Comparison of ENCODE assay signal across 22 cellular contexts in genomic region chr11:465896-466538, GRCh38. TPM values are rescaled to one million over a fixed set of nuclear protein-coding genes. Genes with fewer than 3 reads are reported as not detected.
DNase-seq lines count a peak whose midpoint lies in the region; ATAC-seq, FAIRE-seq and TF ChIP-seq lines count a peak whose summit lies in the region.
"Had no signal": no experiment of that assay in that cellular context is flagged by ENCODE, and none has a peak within 500 bp of the region (broad histone marks: within the 10 kb centered on the region; RNA-seq: fewer than 3 reads in every experiment).

No MANE protein-coding gene starts in this region.

- CTCF ChIA-PET in endothelial cell of umbilical vein (lab: Charles Lee): interaction anchor here (1.3 kb wide), 1 partner anchor 10 kb away, joined by 5 read pairs; no protein-coding TSS in a partner anchor
- CTCF ChIA-PET in CD4-positive, alpha-beta memory T cell (lab: Charles Lee; ENCODE audit: partially characterized antibody): no interaction called here

- no peaks in the 10 kb centered on the region for H3K36me3 Mint-ChIP-seq in T-helper 17 cell (ENCODE audit: low read depth)
- H3K36me3 Mint-ChIP-seq in CD4-positive, alpha-beta memory T cell: peaks cover 0 to 3% of the 10 kb centered on the region in 2 donors

- H4K20me1 ChIP-seq in endothelial cell of umbilical vein (replicated peaks; ENCODE audit: control insufficient read depth, extremely low read depth, insufficient read depth, low read length): no peaks in the 10 kb centered on the region

- intact Hi-C loops in right cardiac atrium (cut with DNase I) (no loop called here), Right ventricle myocardium superior (cut with DNase I) (no loop called here), endothelial cell of umbilical vein (cut with micrococcal nuclease) (no loop called here), upper lobe of right lung (cut with DNase I) (no loop called here)
- intact Hi-C loops in CD4-positive, alpha-beta memory T cell (cut with micrococcal nuclease): no loop called here

- no peaks in the 10 kb centered on the region for H3K27me3 ChIP-seq in right cardiac atrium (ENCODE audit: control insufficient read depth, insufficient read depth)
- H3K27me3 ChIP-seq in endothelial cell of umbilical vein (ENCODE audit: control insufficient read depth in 2 of 2, insufficient read depth in 2 of 2, low read length in 2 of 2): no peaks in the 10 kb centered on the region
- no peaks in the 10 kb centered on the region for H3K27me3 ChIP-seq in upper lobe of right lung
- H3K27me3 ChIP-seq in CD4-positive, alpha-beta memory T cell (ENCODE audit: insufficient read depth, low read length): no peaks in the 10 kb centered on the region
- H3K27me3 ChIP-seq: adrenal gland, esophagus muscularis mucosa, vagina had no signal

- TF ChIP-seq POLR2A in endothelial cell of umbilical vein (IDR thresholded peaks at IDR 0.05; ENCODE audit: low read depth, low read length): no peak

- peak in 2 of 3 donors; percentile 19 to 25 for DNase-seq in right cardiac atrium
- no peak for DNase-seq in Right ventricle myocardium superior
- peak; percentile 31 for DNase-seq in SKM-1 treated with dmso at 0.1 percent for 144 hours (lab: John Stamatoyannopoulos, UW; ENCODE audit: unreplicated experiment)
- DNase-seq in endothelial cell of umbilical vein (ENCODE audit: low read depth, low spot score): peak; percentile 26
- DNase-seq in upper lobe of right lung: no peak
- no peak for DNase-seq in T-helper 17 cell
- DNase-seq in CD4-positive, alpha-beta memory T cell: no peak
- no peak for DNase-seq in retina
- DNase-seq: activated CD8-positive, alpha-beta memory T cell treated with anti-CD3 and anti-CD28 coated beads, Interleukin-2, amount 10 ng/mL, durations not matched to agents 7 days and 5 days; activated gamma-delta T cell; adrenal gland; DMS 273 treated with DMSO at 0.1 percent for 48 hours; IMR-90; left ventricle myocardium inferior; MM.1S; NCI-H187 treated with DMSO at 0.1 percent for 48 hours; RPMI8226 had no signal

- H3K27ac ChIP-seq in right cardiac atrium (ENCODE audit: low read length) (no peak overlapping the region), endothelial cell of umbilical vein (ENCODE audit: insufficient read depth, low read depth, low read length) (no peak overlapping the region), upper lobe of right lung (peak overlapping the region; percentile 30)
- no peak overlapping the region for H3K27ac ChIP-seq in CD4-positive, alpha-beta memory T cell (ENCODE audit: low read depth, low read length)
- H3K27ac ChIP-seq: adrenal gland, esophagus muscularis mucosa, left ventricle myocardium inferior, vagina had no signal

- H3K9ac ChIP-seq in endothelial cell of umbilical vein (replicated peaks; ENCODE audit: extremely low read depth, insufficient read depth, low read length): no peak overlapping the region

- POLR2A ChIA-PET in endothelial cell of umbilical vein (lab: Charles Lee): interaction anchor here (0.7 kb wide), 1 partner anchor 32 kb away, joined by 4 read pairs; no protein-coding TSS in a partner anchor
- POLR2A ChIA-PET in CD4-positive, alpha-beta memory T cell (lab: Charles Lee; ENCODE audit: partially characterized antibody): interaction anchor here (1.0 to 1.8 kb wide), 3 partner anchors 8 to 15 kb away, joined by 3 to 6 read pairs (median 3); no protein-coding TSS in a partner anchor

- FAIRE-seq in endothelial cell of umbilical vein (lab: Jason Lieb, UNC): no peak

- WGBS in right cardiac atrium: 84% methylated on average over 10 of the region's 10 CpGs

- ATAC-seq in right cardiac atrium: no peak
- ATAC-seq in Right ventricle myocardium superior (ENCODE audit: poor library complexity): no peak
- no peak for ATAC-seq in upper lobe of right lung
- no peak for ATAC-seq in T-helper 17 cell
- ATAC-seq: activated CD8-positive, alpha-beta memory T cell treated with anti-CD3 and anti-CD28 coated beads, Interleukin-2, amount 10 ng/mL, durations not matched to agents 7 days and 5 days had no signal

- H3K36me3 ChIP-seq in endothelial cell of umbilical vein (ENCODE audit: control insufficient read depth in 2 of 2, extremely low read depth in 1 of 2, insufficient read depth in 2 of 2, low read length in 2 of 2) (peaks cover 0 to 7% of the 10 kb centered on the region in 2 experiments), upper lobe of right lung (peaks cover 5% of the 10 kb centered on the region)
- H3K36me3 ChIP-seq in CD4-positive, alpha-beta memory T cell (ENCODE audit: insufficient read depth, low read length): no peaks in the 10 kb centered on the region

- no peaks in the 10 kb centered on the region for H3K27me3 Mint-ChIP-seq in T-helper 17 cell
- no peaks in the 10 kb centered on the region for H3K27me3 Mint-ChIP-seq in CD4-positive, alpha-beta memory T cell
- H3K27me3 Mint-ChIP-seq: activated CD8-positive, alpha-beta memory T cell treated with anti-CD3 and anti-CD28 coated beads, Interleukin-2, amount 10 ng/mL, durations not matched to agents 7 days and 5 days had no signal

- H3K4me3 ChIP-seq in right cardiac atrium (ENCODE audit: low read length) (no peak overlapping the region), endothelial cell of umbilical vein (replicated peaks in 1 of 3; ENCODE audit: insufficient read depth in 1 of 3, low read depth in 1 of 3, low read length in 3 of 3) (no peak overlapping the region), upper lobe of right lung (no peak overlapping the region)
- no peak overlapping the region for H3K4me3 ChIP-seq in CD4-positive, alpha-beta memory T cell (ENCODE audit: low read length in 2 of 2)
- H3K4me3 ChIP-seq: adrenal gland, esophagus muscularis mucosa, HAP-1, left ventricle myocardium inferior, vagina had no signal

- H3K4me1 ChIP-seq in right cardiac atrium (ENCODE audit: control insufficient read depth, insufficient read depth, low read length): peaks cover 2% of the 10 kb centered on the region
- H3K4me1 ChIP-seq in endothelial cell of umbilical vein (ENCODE audit: control insufficient read depth, extremely low read depth, insufficient read depth, low read length): peaks cover 10% of the 10 kb centered on the region
- H3K4me1 ChIP-seq in upper lobe of right lung: peaks cover 13% of the 10 kb centered on the region
- H3K4me1 ChIP-seq in CD4-positive, alpha-beta memory T cell (ENCODE audit: insufficient read depth, low read length): no peaks in the 10 kb centered on the region
- H3K4me1 ChIP-seq: HAP-1 had no signal

- no peak for TF ChIP-seq CTCF in endothelial cell of umbilical vein (IDR thresholded peaks at IDR 0.05; ENCODE audit: extremely low read depth in 1 of 2, insufficient read depth in 1 of 2, low read depth in 1 of 2, low read length in 2 of 2)
- TF ChIP-seq CTCF in upper lobe of right lung (IDR thresholded peaks at IDR 0.05): no peak

- no peaks in the 10 kb centered on the region for H3K4me1 Mint-ChIP-seq in T-helper 17 cell
- H3K4me1 Mint-ChIP-seq in CD4-positive, alpha-beta memory T cell: peaks cover 0 to 4% (median under 1%) of the 10 kb centered on the region in 4 donors
- H3K4me1 Mint-ChIP-seq: activated CD8-positive, alpha-beta memory T cell treated with anti-CD3 and anti-CD28 coated beads, Interleukin-2, amount 10 ng/mL, durations not matched to agents 7 days and 5 days had no signal

- H3K79me2 ChIP-seq in endothelial cell of umbilical vein (ENCODE audit: control insufficient read depth, insufficient read depth, low read length): peaks cover 6% of the 10 kb centered on the region

- no peak overlapping the region for H3K4me3 Mint-ChIP-seq in T-helper 17 cell
- H3K4me3 Mint-ChIP-seq in CD4-positive, alpha-beta memory T cell: no peak overlapping the region
- H3K4me3 Mint-ChIP-seq: activated CD8-positive, alpha-beta memory T cell treated with anti-CD3 and anti-CD28 coated beads, Interleukin-2, amount 10 ng/mL, durations not matched to agents 7 days and 5 days had no signal

- H3K9me3 ChIP-seq in right cardiac atrium (ENCODE audit: control insufficient read depth, low read length) (no peaks in the 10 kb centered on the region), endothelial cell of umbilical vein (replicated peaks; ENCODE audit: control insufficient read depth, insufficient read depth, low read length) (no peaks in the 10 kb centered on the region), upper lobe of right lung (no peaks in the 10 kb centered on the region), T-helper 17 cell (ENCODE audit: control insufficient read depth, low read length, poor library complexity, severe bottlenecking) (no peaks in the 10 kb centered on the region)
- H3K9me3 ChIP-seq in CD4-positive, alpha-beta memory T cell (ENCODE audit: control insufficient read depth in 1 of 2, low read length in 2 of 2): no peaks in the 10 kb centered on the region
- H3K9me3 ChIP-seq: adrenal gland, esophagus muscularis mucosa, HAP-1, left ventricle myocardium inferior, vagina had no signal

- no peaks in the 10 kb centered on the region for H3K9me3 Mint-ChIP-seq in CD4-positive, alpha-beta memory T cell

- dilution Hi-C loops in endothelial cell of umbilical vein (cut with MboI; ENCODE audit: extremely low pct_ligation_motif_present, low sequenced_read_pairs): no loop called here

- H3K9me1 ChIP-seq in endothelial cell of umbilical vein (replicated peaks; ENCODE audit: control insufficient read depth, extremely low read depth, insufficient read depth, low read length): no peaks in the 10 kb centered on the region

- no peak overlapping the region for H2AFZ ChIP-seq in endothelial cell of umbilical vein (ENCODE audit: low read depth, low read length)

- no peak overlapping the region for H3K4me2 ChIP-seq in endothelial cell of umbilical vein (ENCODE audit: insufficient read depth, low read length)

- H3K27ac Mint-ChIP-seq in T-helper 17 cell: no peak overlapping the region
- H3K27ac Mint-ChIP-seq in CD4-positive, alpha-beta memory T cell: peak overlapping the region in 1 of 7 donors; percentile 83
- H3K27ac Mint-ChIP-seq: activated CD8-positive, alpha-beta memory T cell treated with anti-CD3 and anti-CD28 coated beads, Interleukin-2, amount 10 ng/mL, durations not matched to agents 7 days and 5 days had no signal

- BruUV-seq in endothelial cell of umbilical vein (replicated peaks; lab: Mats Ljungman, UMichigan): no TSS peak

RNA-seq across cellular contexts. Expression of gene PTDSS2, which starts 15.9 kb away (rescaled TPM):
- total RNA-seq in right cardiac atrium (10 to 100 TPM; 30.2 to 33.3 (median 30.9) TPM), Right ventricle myocardium superior (25.5 TPM), endothelial cell of umbilical vein (41.4 and 44.2 TPM in 2 replicates), upper lobe of right lung (31.1 TPM), T-helper 17 cell (10 to 100 TPM; 21.8 to 24.5 TPM)
- polyA plus RNA-seq in right cardiac atrium (30.7 TPM), endothelial cell of umbilical vein (46.8 and 60.8 TPM in 2 replicates)
- 25.5 and 29.4 TPM in 2 replicates for polyA plus RNA-seq in endothelial cell of umbilical vein (2011; cell fraction: cytosol; rRNA removed)
- 97.3 and 123 TPM in 2 replicates for polyA plus RNA-seq in endothelial cell of umbilical vein (2011; cell fraction: nucleus; rRNA removed)
- polyA plus RNA-seq in endothelial cell of umbilical vein (2012): 30.6 and 40.9 TPM in 2 replicates
- polyA minus RNA-seq in endothelial cell of umbilical vein: 36.8 and 48.9 TPM in 2 replicates
- polyA minus RNA-seq in endothelial cell of umbilical vein (2011; cell fraction: cytosol; rRNA and poly(A)+ RNA removed): 20.9 TPM
- 30.5 and 43.9 TPM in 2 replicates for polyA minus RNA-seq in endothelial cell of umbilical vein (2011; cell fraction: nucleus; rRNA and poly(A)+ RNA removed)
- total RNA-seq in CD4-positive, alpha-beta memory T cell: 10 to 100 TPM; 23.3 to 26.1 TPM
- polyA plus RNA-seq in CD4-positive, alpha-beta memory T cell: 1 to 10 TPM; 5.5 to 6.3 TPM

RNA-seq across cellular contexts. Expression of gene ANO9, which starts 24.2 kb away (rescaled TPM):
- total RNA-seq in right cardiac atrium: under 1 TPM; 0.14 to 0.46 (median 0.20) TPM
- polyA plus RNA-seq in right cardiac atrium: 0.20 TPM
- 0.08 TPM for total RNA-seq in Right ventricle myocardium superior
- 0.12 TPM in 1 of 2 replicates, not detected in the other for total RNA-seq in endothelial cell of umbilical vein
- 0.23 and 0.32 TPM in 2 replicates for polyA plus RNA-seq in endothelial cell of umbilical vein
- polyA plus RNA-seq in endothelial cell of umbilical vein (2011; cell fraction: cytosol; rRNA removed): 0.03 TPM in 1 of 2 replicates, not detected in the other
- 0.80 and 2.0 TPM in 2 replicates for polyA plus RNA-seq in endothelial cell of umbilical vein (2011; cell fraction: nucleus; rRNA removed)
- 0.08 and 0.18 TPM in 2 replicates for polyA plus RNA-seq in endothelial cell of umbilical vein (2012)
- 0.47 TPM in 1 of 2 replicates, not detected in the other for polyA minus RNA-seq in endothelial cell of umbilical vein
- not detected for polyA minus RNA-seq in endothelial cell of umbilical vein (2011; cell fraction: cytosol; rRNA and poly(A)+ RNA removed)
- polyA minus RNA-seq in endothelial cell of umbilical vein (2011; cell fraction: nucleus; rRNA and poly(A)+ RNA removed): 0.43 TPM in 1 of 2 replicates, not detected in the other
- total RNA-seq in upper lobe of right lung: 22.4 TPM
- 100 to 1,000 TPM; 131 to 165 TPM for total RNA-seq in T-helper 17 cell
- total RNA-seq in CD4-positive, alpha-beta memory T cell: 100 to 1,000 TPM; 120 to 123 TPM
- polyA plus RNA-seq in CD4-positive, alpha-beta memory T cell: 10 to 100 TPM in 1 of 2 donors, 1 to 10 TPM in 1; 9.4 to 15.5 TPM
- total RNA-seq: A172, IMR-90 had no signal
- polyA plus RNA-seq: BJ, IMR-90 had no signal

RNA-seq across cellular contexts. Expression of gene RNH1, which starts 41.0 kb away (rescaled TPM):
- total RNA-seq in right cardiac atrium (100 to 1,000 TPM; 188 to 203 (median 195) TPM), Right ventricle myocardium superior (171 TPM), endothelial cell of umbilical vein (143 and 144 TPM in 2 replicates), upper lobe of right lung (245 TPM), T-helper 17 cell (100 to 1,000 TPM; 108 to 127 TPM)
- polyA plus RNA-seq in right cardiac atrium (162 TPM), endothelial cell of umbilical vein (198 and 276 TPM in 2 replicates)
- 113 and 158 TPM in 2 replicates for polyA plus RNA-seq in endothelial cell of umbilical vein (2011; cell fraction: cytosol; rRNA removed)
- polyA plus RNA-seq in endothelial cell of umbilical vein (2011; cell fraction: nucleus; rRNA removed): 133 and 164 TPM in 2 replicates
- polyA plus RNA-seq in endothelial cell of umbilical vein (2012): 131 and 195 TPM in 2 replicates
- polyA minus RNA-seq in endothelial cell of umbilical vein: 102 and 123 TPM in 2 replicates
- 64.9 TPM for polyA minus RNA-seq in endothelial cell of umbilical vein (2011; cell fraction: cytosol; rRNA and poly(A)+ RNA removed)
- polyA minus RNA-seq in endothelial cell of umbilical vein (2011; cell fraction: nucleus; rRNA and poly(A)+ RNA removed): 31.1 and 63.8 TPM in 2 replicates
- total RNA-seq in CD4-positive, alpha-beta memory T cell: 100 to 1,000 TPM in 1 of 2 experiments, 10 to 100 TPM in 1; 98.4 to 105 TPM
- 100 to 1,000 TPM; 164 to 187 TPM for polyA plus RNA-seq in CD4-positive, alpha-beta memory T cell

RNA-seq across cellular contexts. Expression of gene SIGIRR, which starts 51.2 kb away (rescaled TPM):
- total RNA-seq in right cardiac atrium (10 to 100 TPM; 28.6 to 42.4 (median 35.1) TPM), Right ventricle myocardium superior (38.6 TPM), endothelial cell of umbilical vein (51.9 and 52.3 TPM in 2 replicates), upper lobe of right lung (80.9 TPM), T-helper 17 cell (100 to 1,000 TPM; 353 to 409 TPM)
- polyA plus RNA-seq in right cardiac atrium (61.8 TPM), endothelial cell of umbilical vein (70.9 and 104 TPM in 2 replicates)
- 32.3 and 43.8 TPM in 2 replicates for polyA plus RNA-seq in endothelial cell of umbilical vein (2011; cell fraction: cytosol; rRNA removed)
- 60.1 and 68.6 TPM in 2 replicates for polyA plus RNA-seq in endothelial cell of umbilical vein (2011; cell fraction: nucleus; rRNA removed)
- 46.1 and 72.9 TPM in 2 replicates for polyA plus RNA-seq in endothelial cell of umbilical vein (2012)
- 9.2 and 17.6 TPM in 2 replicates for polyA minus RNA-seq in endothelial cell of umbilical vein
- 6.0 TPM for polyA minus RNA-seq in endothelial cell of umbilical vein (2011; cell fraction: cytosol; rRNA and poly(A)+ RNA removed)
- 8.4 and 15.1 TPM in 2 replicates for polyA minus RNA-seq in endothelial cell of umbilical vein (2011; cell fraction: nucleus; rRNA and poly(A)+ RNA removed)
- 100 to 1,000 TPM; 437 to 440 TPM for total RNA-seq in CD4-positive, alpha-beta memory T cell
- polyA plus RNA-seq in CD4-positive, alpha-beta memory T cell: 100 to 1,000 TPM; 235 to 242 TPM

Comparison
In these comparisons a context has a peak if more than half of its experiments do, and no peak if none do; other contexts are left out.
1. DNase-seq: peak in right cardiac atrium (2 of 3), SKM-1 treated with dmso at 0.1 percent for 144 hours (single experiment) and endothelial cell of umbilical vein (single experiment); none in Right ventricle myocardium superior (single experiment), upper lobe of right lung (single experiment), T-helper 17 cell (0 of 3), CD4-positive, alpha-beta memory T cell (0 of 5) and retina (single experiment).
2. RNA of gene ANO9, which starts 24.2 kb away (total RNA-seq): 131 to 165 TPM in T-helper 17 cell, 120 to 123 TPM in CD4-positive, alpha-beta memory T cell and 22.4 TPM in upper lobe of right lung (single experiment); 0.14 to 0.46 TPM in right cardiac atrium, 0.08 TPM in Right ventricle myocardium superior (single experiment) and 0.12 TPM in endothelial cell of umbilical vein; every median in the first group is over 10 times any median in the second.